Comparison of ENCODE assay signal across 8 cellular contexts in the genomic region with DNA sequence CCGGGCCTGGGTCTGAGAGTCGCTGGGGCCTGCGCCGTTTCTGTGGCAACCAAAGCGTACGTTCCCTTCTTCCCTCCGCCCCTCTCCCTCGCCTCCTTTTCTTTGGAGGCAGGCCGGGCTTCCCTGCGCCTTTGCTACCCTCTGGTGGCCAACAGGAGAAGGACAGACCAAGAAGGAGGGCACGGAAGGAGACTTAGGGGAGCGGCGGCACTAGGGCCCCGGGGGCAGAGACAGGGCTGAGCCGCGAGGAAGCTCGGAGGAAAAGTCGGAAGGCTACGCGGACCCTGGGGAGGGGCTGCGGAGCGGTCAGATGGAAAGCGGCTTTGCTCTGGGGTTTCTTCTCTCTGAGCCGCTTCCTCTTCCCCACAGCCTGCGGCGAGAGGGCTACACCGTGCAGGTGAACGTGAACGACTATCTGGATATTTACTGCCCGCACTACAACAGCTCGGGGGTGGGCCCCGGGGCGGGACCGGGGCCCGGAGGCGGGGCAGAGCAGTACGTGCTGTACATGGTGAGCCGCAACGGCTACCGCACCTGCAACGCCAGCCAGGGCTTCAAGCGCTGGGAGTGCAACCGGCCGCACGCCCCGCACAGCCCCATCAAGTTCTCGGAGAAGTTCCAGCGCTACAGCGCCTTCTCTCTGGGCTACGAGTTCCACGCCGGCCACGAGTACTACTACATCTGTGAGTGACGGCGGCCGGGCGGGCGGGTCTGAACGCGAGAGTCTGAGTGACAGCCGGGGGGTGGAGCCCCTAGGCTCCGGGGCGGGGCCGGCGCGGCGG.
DNase-seq lines count a peak whose midpoint lies in the region; ATAC-seq lines count a peak whose summit lies in the region.

No MANE protein-coding gene starts in this region.

- peak overlapping the region; percentile 78 for H3K27ac Mint-ChIP-seq in central memory CD8-positive, alpha-beta T cell (ENCODE audit: low read depth)

- ATAC-seq in GM19025 (IDR thresholded peaks at IDR 0.05; ENCODE audit: low read depth, unreplicated experiment) (peak; percentile 82), HG03342 (IDR thresholded peaks at IDR 0.05; ENCODE audit: unreplicated experiment) (peak; percentile 68)
- peak; percentile 82 for ATAC-seq in central memory CD8-positive, alpha-beta T cell (replicated peaks; ENCODE audit: extremely low read depth, poor library complexity, severe bottlenecking)

- H3K27me3 Mint-ChIP-seq in central memory CD8-positive, alpha-beta T cell = peaks cover 38% of the 10 kb centered on the region

- DNase-seq in AG20443 (ENCODE audit: low spot score) (peak; percentile 97), NCI-H345 (lab: John Stamatoyannopoulos, UW) (peak; percentile 99), islet precursor cell (peak; percentile 98)
- peak; percentile 82 to 90 (median 83) for DNase-seq in activated CD4-positive, CD25-positive, alpha-beta regulatory T cell (lab: John Stamatoyannopoulos, UW)
- DNase-seq in central memory CD8-positive, alpha-beta T cell (ENCODE audit: low spot score in 2 of 2) = peak; percentile 89
- DNase-seq in stimulated activated CD4-positive, alpha-beta T cell treated with anti-CD3 and anti-CD28 coated beads, Interleukin-12 subunit alpha, Interleukin-12 subunit beta, amount 100 ng/mL, for 4 hours = peak; percentile 90

- peak overlapping the region; percentile 89 for H3K4me3 Mint-ChIP-seq in central memory CD8-positive, alpha-beta T cell

- peaks cover 50% of the 10 kb centered on the region for H3K4me1 Mint-ChIP-seq in central memory CD8-positive, alpha-beta T cell

- H3K36me3 Mint-ChIP-seq in central memory CD8-positive, alpha-beta T cell (ENCODE audit: insufficient read depth) = peaks cover 15% of the 10 kb centered on the region

- H3K9me3 Mint-ChIP-seq in central memory CD8-positive, alpha-beta T cell = no peaks in the 10 kb centered on the region

Comparison
In these comparisons a context has a peak if more than half of its experiments do, and no peak if none do; other contexts are left out.
1. Peak in every context shown above with its lines: DNase-seq and ATAC-seq.